2 cellular contexts compared by ENCODE assay signal in the genomic region with DNA sequence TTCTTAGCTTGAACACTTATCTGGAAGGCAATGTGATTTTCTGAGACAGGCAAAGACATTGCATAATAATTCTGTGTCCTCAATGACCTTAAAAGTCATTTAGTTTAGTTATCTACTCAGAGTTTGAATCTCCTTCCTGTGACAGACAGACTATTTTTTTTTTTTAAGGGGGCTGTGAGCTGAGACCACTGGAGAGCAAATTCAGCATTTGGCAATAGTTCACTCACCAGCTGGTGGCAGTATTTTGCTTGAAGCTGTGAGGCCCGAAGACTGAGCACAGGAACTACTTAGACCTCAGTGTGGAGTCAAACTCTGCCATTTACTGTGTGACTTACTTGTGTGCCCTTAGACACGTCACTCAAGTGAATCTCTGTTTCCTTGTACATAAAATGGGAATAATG.
TF ChIP-seq lines count a peak whose summit lies in the region.

No MANE protein-coding gene starts in this region.

TF ChIP-seq in HCT116, 20 proteins besides CTCF, POLR2A, EP300 and RAD21 (continued from another document):
- no peak for TF ChIP-seq ZBTB33 (IDR thresholded peaks at IDR 0.05; ENCODE audit: extremely low read depth, insufficient replicate concordance, low read length)

TF ChIP-seq in liver, 16 proteins besides CTCF, POLR2A, EP300 and RAD21 (continued from another document):
- peak in 1 of 2 donors; percentile 19 for TF ChIP-seq JUND (IDR thresholded peaks at IDR 0.05)
TF ChIP-seq in liver: peak in this region for 1.
